Comparison of ENCODE assay signal across 8 cellular contexts in genomic region chr3:81352867-81353266, GRCh38.
A peak's percentile ranks its signal among the peaks of the same experiment; 100 is the strongest.
DNase-seq lines count a peak whose midpoint lies in the region; ATAC-seq lines count a peak whose summit lies in the region.

No MANE protein-coding gene starts in this region.

- ATAC-seq in GM18867 (IDR thresholded peaks at IDR 0.05; ENCODE audit: unreplicated experiment), result peak; percentile 75
- ATAC-seq in GM18498 (IDR thresholded peaks at IDR 0.05; ENCODE audit: unreplicated experiment), result no peak
- no peak for ATAC-seq in GM19397 (IDR thresholded peaks at IDR 0.05; ENCODE audit: unreplicated experiment)

- DNase-seq in AG08395 (ENCODE audit: low spot score), result peak; percentile 2
- peak; percentile 22 for DNase-seq in NCI-H2107 treated with DMSO at 0.1 percent for 48 hours (lab: John Stamatoyannopoulos, UW; ENCODE audit: unreplicated experiment)
- DNase-seq in fibroblast of gingiva (ENCODE audit: low read depth), result peak; percentile 12
- DNase-seq in NCI-H345 (lab: John Stamatoyannopoulos, UW), result no peak
- no peak for DNase-seq in NCI-H187 treated with DMSO at 0.1 percent for 48 hours (lab: John Stamatoyannopoulos, UW)

Comparison
In these comparisons a context has a peak if more than half of its experiments do, and no peak if none do; other contexts are left out.
1. DNase-seq: peak in AG08395 (single experiment), NCI-H2107 treated with DMSO at 0.1 percent for 48 hours (single experiment) and fibroblast of gingiva (single experiment); none in NCI-H345 (single experiment) and NCI-H187 treated with DMSO at 0.1 percent for 48 hours (single experiment).